ENCODE assay signal across 28 cellular contexts in the genomic region with DNA sequence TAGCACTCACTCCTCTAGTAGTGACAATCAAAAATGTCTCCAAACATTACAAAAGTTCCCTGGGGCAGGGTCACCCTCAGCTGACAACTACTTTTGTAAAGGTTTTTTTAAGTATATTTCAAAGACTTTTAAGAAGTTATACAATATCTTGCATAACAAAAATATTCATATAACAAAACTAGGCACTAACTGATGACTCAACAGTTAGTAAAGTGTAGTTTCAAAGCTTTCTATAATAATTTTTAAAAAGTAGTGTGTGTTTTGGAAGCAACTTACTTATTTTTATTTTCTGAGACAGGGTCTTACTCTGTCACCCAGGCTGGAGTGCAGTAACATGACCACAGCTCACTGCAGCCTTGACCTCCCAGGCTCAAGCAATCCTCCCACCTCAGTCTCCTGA.
"Had no signal": no experiment of that assay in that cellular context is flagged by ENCODE, and none has a peak within 500 bp of the region (broad histone marks: within the 10 kb centered on the region; RNA-seq: fewer than 3 reads in every experiment).

No MANE protein-coding gene starts in this region.

- H3K27me3 ChIP-seq: stomach, suprapubic skin, testis, thyroid gland, tibial artery, tibial nerve, transverse colon, upper lobe of left lung, upper lobe of right lung, uterus, vagina had no signal

- DNase-seq: stimulated activated CD4-positive, alpha-beta T cell treated with anti-CD3 and anti-CD28 coated beads, Interleukin-2, amount 100 ng/mL, for 48 hours; stimulated activated CD4-positive, alpha-beta T cell treated with anti-CD3 and anti-CD28 coated beads, Interleukin-4, amount 100 ng/mL, for 1 hour; stimulated activated CD4-positive, alpha-beta T cell treated with anti-CD3 and anti-CD28 coated beads, Interleukin-4, amount 100 ng/mL, for 24 hours; stimulated activated CD4-positive, alpha-beta T cell treated with anti-CD3 and anti-CD28 coated beads, Interleukin-4, amount 100 ng/mL, for 4 hours; stimulated activated CD8-positive, alpha-beta memory T cell treated with anti-CD3 and anti-CD28 coated beads, Interleukin-4, amount 100 ng/mL, for 48 hours; stimulated activated naive B cell treated with anti-CD40 and anti-IgM and Interleukin-4, amounts not matched to agents 10 μg/mL and 1 μg/mL and 100 μg/mL, for 72 hours; stimulated activated naive CD4-positive, alpha-beta T cell; stimulated activated naive CD4-positive, alpha-beta T cell treated with Interleukin-2 at 50 U/mL for 16 hours; stimulated activated naive CD8-positive, alpha-beta T cell treated with anti-CD3 and anti-CD28 coated beads, Interleukin-15, amount 100 ng/mL, for 72 hours; stimulated activated naive CD8-positive, alpha-beta T cell treated with anti-CD3 and anti-CD28 coated beads, Interleukin-15, Interleukin-2, amounts not matched to agents 100 U/mL and 50 U/mL, for 24 hours; stomach; testis; thyroid gland; tibial artery; transverse colon; trophoblast cell; upper lobe of left lung; upper lobe of right lung; uterus had no signal

- H3K4me3 ChIP-seq: stomach, suprapubic skin, testis, thoracic aorta, thyroid gland, tibial artery, tibial nerve, transverse colon, upper lobe of left lung, upper lobe of right lung, uterus, vagina had no signal

- H3K4me1 Mint-ChIP-seq: stimulated activated effector memory CD8-positive, alpha-beta T cell treated with anti-CD3 and anti-CD28 coated beads, Interleukin-12 subunit alpha, Interleukin-12 subunit beta, amount 100 ng/mL, for 72 hours; stimulated activated memory B cell treated with anti-CD40 and anti-IgM and Interleukin-4, amounts not matched to agents 10 μg/mL and 1 μg/mL and 100 μg/mL, for 72 hours; stimulated activated naive B cell treated with anti-CD40 and anti-IgM and Interleukin-4, amounts not matched to agents 10 μg/mL and 1 μg/mL and 100 μg/mL, for 72 hours; stimulated activated naive CD8-positive, alpha-beta T cell treated with anti-CD3 and anti-CD28 coated beads, Interleukin-15, amount 100 ng/mL, for 72 hours had no signal

- H3K4me3 Mint-ChIP-seq: stimulated activated effector memory CD8-positive, alpha-beta T cell treated with anti-CD3 and anti-CD28 coated beads, Interleukin-12 subunit alpha, Interleukin-12 subunit beta, amount 100 ng/mL, for 72 hours; stimulated activated memory B cell treated with anti-CD40 and anti-IgM and Interleukin-4, amounts not matched to agents 10 μg/mL and 1 μg/mL and 100 μg/mL, for 72 hours; stimulated activated naive B cell treated with anti-CD40 and anti-IgM and Interleukin-4, amounts not matched to agents 10 μg/mL and 1 μg/mL and 100 μg/mL, for 72 hours; stimulated activated naive CD8-positive, alpha-beta T cell treated with anti-CD3 and anti-CD28 coated beads, Interleukin-15, amount 100 ng/mL, for 72 hours; stimulated activated naive CD8-positive, alpha-beta T cell treated with anti-CD3 and anti-CD28 coated beads, Interleukin-15, Interleukin-2, amounts not matched to agents 100 ng/mL and 50 ng/mL, for 24 hours; type B pancreatic cell had no signal

- H3K4me1 ChIP-seq: stomach, suprapubic skin, testis, thyroid gland, tibial artery, tibial nerve, transverse colon, upper lobe of left lung, upper lobe of right lung, uterus, vagina had no signal

- H3K27me3 Mint-ChIP-seq: stimulated activated memory B cell treated with anti-CD40 and anti-IgM and Interleukin-4, amounts not matched to agents 10 μg/mL and 1 μg/mL and 100 μg/mL, for 72 hours; type B pancreatic cell had no signal

- H3K9me3 Mint-ChIP-seq: stimulated activated effector memory CD8-positive, alpha-beta T cell treated with anti-CD3 and anti-CD28 coated beads, Interleukin-12 subunit alpha, Interleukin-12 subunit beta, amount 100 ng/mL, for 72 hours; stimulated activated memory B cell treated with anti-CD40 and anti-IgM and Interleukin-4, amounts not matched to agents 10 μg/mL and 1 μg/mL and 100 μg/mL, for 72 hours; stimulated activated naive B cell treated with anti-CD40 and anti-IgM and Interleukin-4, amounts not matched to agents 10 μg/mL and 1 μg/mL and 100 μg/mL, for 72 hours; stimulated activated naive CD8-positive, alpha-beta T cell treated with anti-CD3 and anti-CD28 coated beads, Interleukin-15, amount 100 ng/mL, for 72 hours; stimulated activated naive CD8-positive, alpha-beta T cell treated with anti-CD3 and anti-CD28 coated beads, Interleukin-15, Interleukin-2, amounts not matched to agents 100 ng/mL and 50 ng/mL, for 24 hours; type B pancreatic cell had no signal

- H3K36me3 ChIP-seq: stomach, suprapubic skin, thoracic aorta, thyroid gland, tibial artery, tibial nerve, transverse colon, upper lobe of left lung, upper lobe of right lung, uterus, vagina had no signal

- H3K27ac ChIP-seq: stomach, suprapubic skin, testis, thoracic aorta, thyroid gland, tibial artery, tibial nerve, transverse colon, upper lobe of left lung, upper lobe of right lung, uterus, vagina had no signal

- H3K27ac Mint-ChIP-seq: stimulated activated effector memory CD8-positive, alpha-beta T cell treated with anti-CD3 and anti-CD28 coated beads, Interleukin-12 subunit alpha, Interleukin-12 subunit beta, amount 100 ng/mL, for 72 hours; stimulated activated memory B cell treated with anti-CD40 and anti-IgM and Interleukin-4, amounts not matched to agents 10 μg/mL and 1 μg/mL and 100 μg/mL, for 72 hours; stimulated activated naive B cell treated with anti-CD40 and anti-IgM and Interleukin-4, amounts not matched to agents 10 μg/mL and 1 μg/mL and 100 μg/mL, for 72 hours; stimulated activated naive CD8-positive, alpha-beta T cell treated with anti-CD3 and anti-CD28 coated beads, Interleukin-15, amount 100 ng/mL, for 72 hours; stimulated activated naive CD8-positive, alpha-beta T cell treated with anti-CD3 and anti-CD28 coated beads, Interleukin-15, Interleukin-2, amounts not matched to agents 100 ng/mL and 50 ng/mL, for 24 hours; type B pancreatic cell had no signal

- H3K9me3 ChIP-seq: stomach, suprapubic skin, testis, thoracic aorta, thyroid gland, tibial artery, tibial nerve, transverse colon, upper lobe of left lung, upper lobe of right lung, uterus, vagina had no signal

- ATAC-seq: stimulated activated naive B cell treated with anti-CD40 and anti-IgM and Interleukin-4, amounts not matched to agents 10 μg/mL and 1 μg/mL and 100 μg/mL, for 72 hours; stimulated activated naive CD8-positive, alpha-beta T cell treated with anti-CD3 and anti-CD28 coated beads, Interleukin-15, amount 100 ng/mL, for 72 hours; stimulated activated naive CD8-positive, alpha-beta T cell treated with anti-CD3 and anti-CD28 coated beads, Interleukin-15, Interleukin-2, amounts not matched to agents 100 U/mL and 50 U/mL, for 24 hours; upper lobe of right lung had no signal

- H3K36me3 Mint-ChIP-seq: stimulated activated effector memory CD8-positive, alpha-beta T cell treated with anti-CD3 and anti-CD28 coated beads, Interleukin-12 subunit alpha, Interleukin-12 subunit beta, amount 100 ng/mL, for 72 hours; stimulated activated memory B cell treated with anti-CD40 and anti-IgM and Interleukin-4, amounts not matched to agents 10 μg/mL and 1 μg/mL and 100 μg/mL, for 72 hours; stimulated activated naive B cell treated with anti-CD40 and anti-IgM and Interleukin-4, amounts not matched to agents 10 μg/mL and 1 μg/mL and 100 μg/mL, for 72 hours; type B pancreatic cell had no signal

- FAIRE-seq: urothelium cell line had no signal
